25 cellular contexts compared by ENCODE assay signal in genomic region chr22:28252539-28252938, GRCh38.
"Had no signal": no experiment of that assay in that cellular context is flagged by ENCODE, and none has a peak within 500 bp of the region (broad histone marks: within the 10 kb centered on the region; RNA-seq: fewer than 3 reads in every experiment).

No MANE protein-coding gene starts in this region.

- ATAC-seq: activated naive CD8-positive, alpha-beta T cell treated with anti-CD3 and anti-CD28 coated beads, Interleukin-2, amount 50 U/mL, for 24 hours; activated T-cell treated with anti-CD3 and anti-CD28 coated beads, Interleukin-2, amount 50 U/mL, for 4 hours; body of pancreas had no signal

- H3K27me3 Mint-ChIP-seq: activated CD4-positive, alpha-beta T cell treated with anti-CD3 and anti-CD28 coated beads, Interleukin-2, amount 10 ng/mL, durations not matched to agents 7 days and 5 days; activated naive CD8-positive, alpha-beta T cell treated with anti-CD3 and anti-CD28 coated beads, Interleukin-2, amount 50 U/mL, for 24 hours had no signal

- H3K9ac ChIP-seq: SK-N-SH had no signal

- H3K27ac Mint-ChIP-seq: activated CD4-positive, alpha-beta memory T cell treated with anti-CD3 and anti-CD28 coated beads for 36 hours; activated CD4-positive, alpha-beta T cell treated with anti-CD3 and anti-CD28 coated beads, Interleukin-2, amount 10 ng/mL, durations not matched to agents 7 days and 5 days; activated naive CD4-positive, alpha-beta T cell treated with anti-CD3 and anti-CD28 coated beads, Interleukin-2, amount 50 U/mL, for 72 hours; activated naive CD8-positive, alpha-beta T cell treated with anti-CD3 and anti-CD28 coated beads, Interleukin-2, amount 50 U/mL, for 24 hours; IgD-negative memory B cell had no signal

- H3K4me3 ChIP-seq: ascending aorta, body of pancreas, Peyer's patch, SJCRH30 had no signal

- H3K4me1 Mint-ChIP-seq: activated naive CD8-positive, alpha-beta T cell treated with anti-CD3 and anti-CD28 coated beads, Interleukin-2, amount 50 U/mL, for 24 hours had no signal

- H3K4me3 Mint-ChIP-seq: activated CD4-positive, alpha-beta memory T cell treated with anti-CD3 and anti-CD28 coated beads for 36 hours; activated CD4-positive, alpha-beta T cell treated with anti-CD3 and anti-CD28 coated beads, Interleukin-2, amount 10 ng/mL, durations not matched to agents 7 days and 5 days; activated naive CD8-positive, alpha-beta T cell treated with anti-CD3 and anti-CD28 coated beads, Interleukin-2, amount 50 U/mL, for 24 hours; activated T-cell treated with anti-CD3 and anti-CD28 coated beads, Interleukin-2, amount 50 U/mL, for 4 hours; IgD-negative memory B cell had no signal

- H3K4me1 ChIP-seq: ascending aorta, Peyer's patch, SJCRH30 had no signal

- H3K27ac ChIP-seq: ascending aorta, body of pancreas, Peyer's patch, RWPE1, SJCRH30, VCaP had no signal

- H3K9me3 Mint-ChIP-seq: activated CD4-positive, alpha-beta memory T cell treated with anti-CD3 and anti-CD28 coated beads for 36 hours; activated CD4-positive, alpha-beta T cell treated with anti-CD3 and anti-CD28 coated beads, Interleukin-2, amount 10 ng/mL, durations not matched to agents 7 days and 5 days; activated naive CD4-positive, alpha-beta T cell treated with anti-CD3 and anti-CD28 coated beads, Interleukin-2, amount 50 U/mL, for 72 hours; activated naive CD8-positive, alpha-beta T cell treated with anti-CD3 and anti-CD28 coated beads, Interleukin-2, amount 50 U/mL, for 24 hours; activated T-cell treated with anti-CD3 and anti-CD28 coated beads, Interleukin-2, amount 50 U/mL, for 4 hours; IgD-negative memory B cell had no signal

- H3K9me3 ChIP-seq: ascending aorta, body of pancreas, Peyer's patch, SJCRH30, SK-N-SH had no signal

- H3K36me3 Mint-ChIP-seq: activated CD4-positive, alpha-beta memory T cell treated with anti-CD3 and anti-CD28 coated beads for 36 hours; activated naive CD4-positive, alpha-beta T cell treated with anti-CD3 and anti-CD28 coated beads, Interleukin-2, amount 50 U/mL, for 72 hours had no signal

- H3K4me2 ChIP-seq: SK-N-SH had no signal

- DNase-seq: activated CD4-positive, alpha-beta memory T cell treated with anti-CD3 and anti-CD28 coated beads for 36 hours; activated CD4-positive, alpha-beta T cell treated with anti-CD3 and anti-CD28 coated beads, Interleukin-2, amount 10 ng/mL, durations not matched to agents 7 days and 5 days; activated CD4-positive, CD25-positive, alpha-beta regulatory T cell; activated CD8-positive, alpha-beta memory T cell treated with anti-CD3 and anti-CD28 coated beads for 24 hours; activated effector memory CD4-positive, alpha-beta T cell treated with anti-CD3 and anti-CD28 coated beads, Interleukin-2, amount 50 U/mL, for 16 hours; activated naive CD4-positive, alpha-beta T cell treated with Interleukin-2 at 50 U/mL for 16 hours; activated naive CD8-positive, alpha-beta T cell treated with anti-CD3 and anti-CD28 coated beads, Interleukin-2, amount 50 U/mL, for 24 hours; activated T-cell treated with anti-CD3 and anti-CD28 coated beads, Interleukin-2, amount 50 U/mL, for 4 hours; amniotic stem cell; KG1; NCI-H1048; NCI-H1694; NCI-H2029 treated with DMSO at 0.1 percent for 48 hours; NCI-H526; NCI-H82; Peyer's patch; Right ventricle myocardium superior; SK-N-SH had no signal

- H3K27me3 ChIP-seq: ascending aorta, body of pancreas, Peyer's patch, SJCRH30 had no signal

- H3K36me3 ChIP-seq: ascending aorta, Peyer's patch, SJCRH30 had no signal
